33 cellular contexts compared by ENCODE assay signal in genomic region chrX:78506248-78506647, GRCh38.
"Had no signal": no experiment of that assay in that cellular context is flagged by ENCODE, and none has a peak within 500 bp of the region (broad histone marks: within the 10 kb centered on the region; RNA-seq: fewer than 3 reads in every experiment).

No MANE protein-coding gene starts in this region.

- H3K27me3 ChIP-seq: cardiac muscle cell, colonic mucosa, Peyer's patch, SJSA1 had no signal

- H3K27me3 Mint-ChIP-seq: activated CD4-positive, alpha-beta memory T cell treated with anti-CD3 and anti-CD28 coated beads for 36 hours; activated CD4-positive, alpha-beta T cell treated with anti-CD3 and anti-CD28 coated beads for 36 hours; activated CD4-positive, alpha-beta T cell treated with anti-CD3 and anti-CD28 coated beads, Interleukin-2, amount 10 ng/mL, durations not matched to agents 7 days and 5 days; activated naive CD4-positive, alpha-beta T cell treated with anti-CD3 and anti-CD28 coated beads, Interleukin-2, amount 10 ng/mL, durations not matched to agents 7 days and 5 days; activated naive CD8-positive, alpha-beta T cell; activated naive CD8-positive, alpha-beta T cell treated with anti-CD3 and anti-CD28 coated beads, Interleukin-2, amount 50 U/mL, for 24 hours; central memory CD8-positive, alpha-beta T cell had no signal

- H3K4me3 ChIP-seq: cardiac muscle cell, colonic mucosa, Peyer's patch, SJSA1 had no signal

- ATAC-seq: activated CD4-positive, alpha-beta T cell treated with anti-CD3 and anti-CD28 coated beads for 36 hours; activated CD4-positive, CD25-positive, alpha-beta regulatory T cell treated with anti-CD3 and anti-CD28 coated beads, Interleukin-2, amount 50 U/mL, for 24 hours; activated naive CD8-positive, alpha-beta T cell treated with anti-CD3 and anti-CD28 coated beads, Interleukin-2, amount 50 U/mL, for 24 hours; activated T-cell treated with anti-CD3 and anti-CD28 coated beads, Interleukin-2, amount 50 U/mL, for 4 hours; PC-3; WTC11 had no signal

- H3K36me3 ChIP-seq: cardiac muscle cell, colonic mucosa, Peyer's patch, SJSA1 had no signal

- H3K27ac Mint-ChIP-seq: activated CD4-positive, alpha-beta memory T cell treated with anti-CD3 and anti-CD28 coated beads for 36 hours; activated CD4-positive, alpha-beta T cell treated with anti-CD3 and anti-CD28 coated beads for 36 hours; activated CD4-positive, alpha-beta T cell treated with anti-CD3 and anti-CD28 coated beads, Interleukin-2, amount 10 ng/mL, durations not matched to agents 7 days and 5 days; activated naive CD4-positive, alpha-beta T cell treated with anti-CD3 and anti-CD28 coated beads, Interleukin-2, amount 10 ng/mL, durations not matched to agents 7 days and 5 days; activated naive CD8-positive, alpha-beta T cell; activated naive CD8-positive, alpha-beta T cell treated with anti-CD3 and anti-CD28 coated beads, Interleukin-2, amount 50 U/mL, for 24 hours; activated T-helper 1 cell treated with anti-CD3 and anti-CD28 coated beads, Interleukin-12 subunit alpha, Interleukin-12 subunit beta, Interleukin-2, Interleukin-4 antibody, amounts not matched to agents 30 ng/mL and 10 ng/mL and 1 ng/mL, durations not matched to agents 14 hours and 24 hours and 36 hours; T-helper 1 cell treated with Interleukin-12 subunit alpha and Interleukin-12 subunit beta and Interleukin-4 antibody, amounts not matched to agents 30 μg/mL and 1 μg/mL, for 36 hours; T-helper 2 cell treated with Interferon-gamma antibody and Interleukin-4, amounts not matched to agents 5 μg/mL and 100 μg/mL, for 36 hours; WTC11 had no signal

- DNase-seq: activated CD4-positive, alpha-beta memory T cell treated with anti-CD3 and anti-CD28 coated beads for 36 hours; activated CD4-positive, alpha-beta T cell treated with anti-CD3 and anti-CD28 coated beads for 36 hours; activated CD4-positive, alpha-beta T cell treated with anti-CD3 and anti-CD28 coated beads, Interleukin-2, amount 10 ng/mL, durations not matched to agents 7 days and 5 days; activated CD8-positive, alpha-beta memory T cell treated with anti-CD3 and anti-CD28 coated beads, Interleukin-2, amount 50 U/mL, for 4 hours; activated effector memory CD4-positive, alpha-beta T cell treated with Interleukin-2 at 50 U/mL for 16 hours; activated naive CD4-positive, alpha-beta T cell treated with anti-CD3 and anti-CD28 coated beads, Interleukin-2, amount 10 ng/mL, durations not matched to agents 7 days and 5 days; activated naive CD8-positive, alpha-beta T cell treated with anti-CD3 and anti-CD28 coated beads, Interleukin-2, amount 50 U/mL, for 24 hours; activated T-cell treated with anti-CD3 and anti-CD28 coated beads for 4 hours; activated T-cell treated with anti-CD3 and anti-CD28 coated beads, Interleukin-2, amount 50 U/mL, for 4 hours; anterior cingulate cortex; colonic mucosa; NCI-H1105; NCI-H1417 treated with DMSO at 0.1 percent for 48 hours; NCI-H187 treated with DMSO at 0.1 percent for 48 hours; NCI-H2081 treated with DMSO at 0.1 percent for 48 hours; NCI-H226; NCI-H446 treated with DMSO at 0.1 percent for 48 hours; NCI-H524; NCI-H69; PC-3; Peyer's patch; RPMI8226; SHP77 treated with DMSO at 0.1 percent for 48 hours; SK-N-SH had no signal

- H3K9me3 Mint-ChIP-seq: central memory CD8-positive, alpha-beta T cell had no signal

- H3K27ac ChIP-seq: cardiac muscle cell, colonic mucosa, Peyer's patch, SJSA1 had no signal

- H3K4me1 ChIP-seq: colonic mucosa, Peyer's patch, SJSA1 had no signal

- H3K9me3 ChIP-seq: colonic mucosa, Peyer's patch, SJSA1, SK-N-SH had no signal

- H3K4me1 Mint-ChIP-seq: activated naive CD8-positive, alpha-beta T cell treated with anti-CD3 and anti-CD28 coated beads, Interleukin-2, amount 50 U/mL, for 24 hours; central memory CD8-positive, alpha-beta T cell had no signal

- H3K4me3 Mint-ChIP-seq: activated CD4-positive, alpha-beta memory T cell treated with anti-CD3 and anti-CD28 coated beads for 36 hours; activated CD4-positive, alpha-beta T cell treated with anti-CD3 and anti-CD28 coated beads for 36 hours; activated CD4-positive, alpha-beta T cell treated with anti-CD3 and anti-CD28 coated beads, Interleukin-2, amount 10 ng/mL, durations not matched to agents 7 days and 5 days; activated naive CD4-positive, alpha-beta T cell treated with anti-CD3 and anti-CD28 coated beads, Interleukin-2, amount 10 ng/mL, durations not matched to agents 7 days and 5 days; activated naive CD8-positive, alpha-beta T cell; activated naive CD8-positive, alpha-beta T cell treated with anti-CD3 and anti-CD28 coated beads, Interleukin-2, amount 50 U/mL, for 24 hours; activated T-cell treated with anti-CD3 and anti-CD28 coated beads, Interleukin-2, amount 50 U/mL, for 4 hours; activated T-helper 1 cell treated with anti-CD3 and anti-CD28 coated beads, Interleukin-12 subunit alpha, Interleukin-12 subunit beta, Interleukin-2, Interleukin-4 antibody, amounts not matched to agents 30 ng/mL and 10 ng/mL and 1 ng/mL, durations not matched to agents 14 hours and 24 hours and 36 hours; central memory CD8-positive, alpha-beta T cell; T-helper 1 cell treated with Interleukin-12 subunit alpha and Interleukin-12 subunit beta and Interleukin-4 antibody, amounts not matched to agents 30 μg/mL and 1 μg/mL, for 36 hours; T-helper 2 cell treated with Interferon-gamma antibody and Interleukin-4, amounts not matched to agents 5 μg/mL and 100 μg/mL, for 36 hours; WTC11 had no signal

- H3K36me3 Mint-ChIP-seq: activated naive CD8-positive, alpha-beta T cell had no signal
